In genomic region chr4:103075435-103075893, GRCh38 we compare ENCODE assay signal across 8 cellular contexts. TPM values are rescaled to one million over a fixed set of nuclear protein-coding genes. Genes with fewer than 3 reads are reported as not detected.
A peak's percentile ranks its signal among the peaks of the same experiment; 100 is the strongest.
DNase-seq lines count a peak whose midpoint lies in the region; ATAC-seq and TF ChIP-seq lines count a peak whose summit lies in the region.

No MANE protein-coding gene starts in this region.

- H3K4me3 Mint-ChIP-seq in brain, result peak overlapping the region; percentile 96 to 99 (median 98)

- peaks cover 66% of the 10 kb centered on the region for H3K79me2 ChIP-seq in Karpas-422 (ENCODE audit: low read length)

- no peaks in the 10 kb centered on the region for H3K9me2 ChIP-seq in Karpas-422 (replicated peaks; ENCODE audit: insufficient read depth, low read length)

- 21 to 26% methylated on average over 4 of the region's 4 CpGs for WGBS in heart right ventricle, 2 donors
- 27 to 29% methylated on average over 4 of the region's 4 CpGs for WGBS in lower leg skin, 2 donors

- H3K27ac Mint-ChIP-seq in brain, result peak overlapping the region; percentile 99 to 100 (median 99)

- peak overlapping the region; percentile 77; the same call in 1 of the 2 replicates for H2AFZ ChIP-seq in Karpas-422 (ENCODE audit: low read length)

- peaks cover 0 to 17% (median under 1%) of the 10 kb centered on the region in 9 donors for H3K36me3 ChIP-seq in heart right ventricle
- peaks cover 17% of the 10 kb centered on the region for H3K36me3 ChIP-seq in Karpas-422 (ENCODE audit: insufficient read depth, low read length)
- no peaks in the 10 kb centered on the region for H3K36me3 ChIP-seq in uterus

- no peak for DNase-seq in heart right ventricle
- no peak for DNase-seq in left ventricle myocardium superior
- peak; percentile 68 for DNase-seq in Karpas-422
- no peak for DNase-seq in lower leg skin (ENCODE audit: low spot score in 2 of 2)
- no peak for DNase-seq in uterus
- DNase-seq in NCI-H1436 treated with DMSO at 0.1 percent for 48 hours (lab: John Stamatoyannopoulos, UW), result no peak
- DNase-seq in occipital lobe (lab: John Stamatoyannopoulos, UW), result no peak

- TF ChIP-seq CTCF in heart right ventricle (IDR thresholded peaks at IDR 0.05) (no peak), brain (conservative IDR thresholded peaks at IDR 0.05) (no peak), lower leg skin (IDR thresholded peaks at IDR 0.05) (peak in 1 of 3 donors; percentile 39), uterus (IDR thresholded peaks at IDR 0.05) (no peak)

- H3K4me1 ChIP-seq in heart right ventricle (peaks cover 0 to 30% (median 12%) of the 10 kb centered on the region in 9 donors), Karpas-422 (ENCODE audit: low read length) (peaks cover 56% of the 10 kb centered on the region), uterus (peaks cover 0 to 8% of the 10 kb centered on the region in 2 donors)

- H3K9ac ChIP-seq in Karpas-422 (ENCODE audit: low read length), result peak overlapping the region; percentile 98

- H3K4me1 Mint-ChIP-seq in brain, result peaks cover 57% of the 10 kb centered on the region

- H4K20me1 ChIP-seq in Karpas-422 (ENCODE audit: insufficient read depth, low read depth, low read length), result no peaks in the 10 kb centered on the region

- H3K27ac ChIP-seq in heart right ventricle (peak overlapping the region in 8 of 10 donors; percentile 70 to 93 (median 84)), Karpas-422 (ENCODE audit: low read length) (peak overlapping the region; percentile 88), uterus (peak overlapping the region; percentile 89 to 93)

- TF ChIP-seq POLR2A in lower leg skin (IDR thresholded peaks at IDR 0.05) (no peak), uterus (IDR thresholded peaks at IDR 0.05) (no peak)

- H3K9me3 ChIP-seq in heart right ventricle (no peaks in the 10 kb centered on the region), Karpas-422 (ENCODE audit: low read length) (no peaks in the 10 kb centered on the region), uterus (no peaks in the 10 kb centered on the region)

- peaks cover 0 to 3% (median 0%) of the 10 kb centered on the region in 5 experiments for H3K9me3 Mint-ChIP-seq in brain

- peaks cover 26% of the 10 kb centered on the region for H3K36me3 Mint-ChIP-seq in brain

- intact Hi-C loops in heart right ventricle (cut with DNase I) (no loop called here), left ventricle myocardium superior (cut with micrococcal nuclease) (no loop called here), lower leg skin (cut with DNase I; ENCODE audit: low total_unique reads) (no loop called here), uterus (cut with DNase I; ENCODE audit: low total_unique reads) (no loop called here)

- peak overlapping the region; percentile 93 for H3K4me2 ChIP-seq in Karpas-422 (ENCODE audit: low read depth, low read length, poor library complexity, severe bottlenecking)

- ATAC-seq in heart right ventricle, result peak in 1 of 8 donors; percentile 5
- ATAC-seq in left ventricle myocardium superior, result no peak

- H3K27me3 ChIP-seq in heart right ventricle (no peaks in the 10 kb centered on the region), Karpas-422 (ENCODE audit: low read length) (no peaks in the 10 kb centered on the region), uterus (no peaks in the 10 kb centered on the region)

- peak overlapping the region; percentile 69 to 86 (median 79) for H3K4me3 ChIP-seq in heart right ventricle
- peak overlapping the region; percentile 95 for H3K4me3 ChIP-seq in Karpas-422 (ENCODE audit: low read length)
- peak overlapping the region; percentile 47 for H3K4me3 ChIP-seq in lower leg skin (ENCODE audit: low read depth, poor library complexity, severe bottlenecking)
- H3K4me3 ChIP-seq in uterus, result peak overlapping the region; percentile 59 to 75

- peaks cover 7% of the 10 kb centered on the region for H3K27me3 Mint-ChIP-seq in brain

RNA-seq across cellular contexts. Expression of gene SLC9B2, which starts 1.1 kb away (rescaled TPM):
- 10 to 100 TPM in 1 of 10 donors, 1 to 10 TPM in 8, under 1 TPM in 1; 1.00 to 11.4 (median 3.6) TPM for total RNA-seq in heart right ventricle
- 1 to 10 TPM; 1.9 to 3.0 TPM for polyA plus RNA-seq in heart right ventricle
- total RNA-seq in left ventricle myocardium superior, result 3.3 TPM
- 78.8 and 91.0 TPM in 2 replicates for total RNA-seq in Karpas-422 (2014; rRNA removed; shearing (Covaris generic); ENCODE audit: low replicate concordance)
- 11.7 TPM for polyA plus RNA-seq in brain (ENCODE audit: insufficient read depth, low read depth, low replicate concordance)
- 1 to 10 TPM; 1.3 to 4.3 (median 2.8) TPM for total RNA-seq in lower leg skin
- total RNA-seq in uterus, result 10 to 100 TPM in 3 of 4 donors, under 1 TPM in 1; 0.59 to 26.9 (median 25.6) TPM
- 112 TPM for total RNA-seq in occipital lobe

RNA-seq across cellular contexts. Expression of gene BDH2, which starts 24.2 kb away (rescaled TPM):
- total RNA-seq in heart right ventricle, result 10 to 100 TPM; 20.2 to 27.2 (median 24.5) TPM
- 10 to 100 TPM; 22.5 to 25.4 TPM for polyA plus RNA-seq in heart right ventricle
- 25.6 TPM for total RNA-seq in left ventricle myocardium superior
- total RNA-seq in Karpas-422 (2014; rRNA removed; shearing (Covaris generic); ENCODE audit: low replicate concordance), result 31.2 and 42.2 TPM in 2 replicates
- 23.3 TPM for polyA plus RNA-seq in brain (ENCODE audit: insufficient read depth, low read depth, low replicate concordance)
- total RNA-seq in lower leg skin, result 10 to 100 TPM; 29.9 to 44.5 (median 38.9) TPM
- 10 to 100 TPM; 39.7 to 96.7 (median 78.1) TPM for total RNA-seq in uterus
- total RNA-seq in occipital lobe, result 8.4 TPM

RNA-seq across cellular contexts. Expression of gene SLC9B1, which starts 56.0 kb away (rescaled TPM):
- total RNA-seq in heart right ventricle (1 to 10 TPM in 2 of 10 donors, under 1 TPM in 5, not detected in 3; 0.19 to 1.4 (median 0.67) TPM), left ventricle myocardium superior (0.20 TPM), lower leg skin (1 to 10 TPM in 1 of 4 donors, under 1 TPM in 3; 0.30 to 1.4 (median 0.51) TPM), uterus (1 to 10 TPM in 2 of 4 donors, under 1 TPM in 1, not detected in 1; 0.59 to 4.8 (median 2.5) TPM), occipital lobe (10.8 TPM)
- polyA plus RNA-seq in heart right ventricle (under 1 TPM; 0.07 to 0.22 TPM), brain (ENCODE audit: insufficient read depth, low read depth, low replicate concordance) (1.2 TPM)
- 0.97 and 1.4 TPM in 2 replicates for total RNA-seq in Karpas-422 (2014; rRNA removed; shearing (Covaris generic); ENCODE audit: low replicate concordance)
